Comparison of ENCODE assay signal across 18 cellular contexts in genomic region chr10:17731331-17731730, GRCh38. TPM values are rescaled to one million over a fixed set of nuclear protein-coding genes. Genes with fewer than 3 reads are reported as not detected.
DNase-seq lines count a peak whose midpoint lies in the region; ATAC-seq and TF ChIP-seq lines count a peak whose summit lies in the region.
"Had no signal": no experiment of that assay in that cellular context is flagged by ENCODE, and none has a peak within 500 bp of the region (broad histone marks: within the 10 kb centered on the region; RNA-seq: fewer than 3 reads in every experiment).

No MANE protein-coding gene starts in this region.

- TF ChIP-seq CTCF in heart right ventricle (IDR thresholded peaks at IDR 0.05) (no peak), colonic mucosa (IDR thresholded peaks at IDR 0.05) (no peak), neural progenitor cell (IDR thresholded peaks at IDR 0.05) (no peak)

- ATAC-seq in heart right ventricle (no peak), right cardiac atrium (no peak), left colon (peak; percentile 92), HG03378 (IDR thresholded peaks at IDR 0.05; ENCODE audit: unreplicated experiment) (no peak)

- H3K36me3 ChIP-seq in heart right ventricle (no peaks in the 10 kb centered on the region), colonic mucosa (no peaks in the 10 kb centered on the region), neural progenitor cell (no peaks in the 10 kb centered on the region), H7 (replicated peaks; ENCODE audit: control insufficient read depth, insufficient read depth, low read length) (no peaks in the 10 kb centered on the region)

- H3K27me3 Mint-ChIP-seq in neural progenitor cell (ENCODE audit: insufficient read depth, low read depth) = no peaks in the 10 kb centered on the region
- H3K27me3 Mint-ChIP-seq: CD4-positive, alpha-beta memory T cell had no signal

- no peaks in the 10 kb centered on the region for H3K79me2 ChIP-seq in neural progenitor cell (ENCODE audit: low read depth)

- peaks cover 0 to 30% (median 13%) of the 10 kb centered on the region in 9 donors for H3K4me1 ChIP-seq in heart right ventricle
- peaks cover 5% of the 10 kb centered on the region for H3K4me1 ChIP-seq in right cardiac atrium (ENCODE audit: control insufficient read depth, insufficient read depth, low read length)
- H3K4me1 ChIP-seq in colonic mucosa = peaks cover 3% of the 10 kb centered on the region
- no peaks in the 10 kb centered on the region for H3K4me1 ChIP-seq in neural progenitor cell

- no peak overlapping the region for H3K4me3 Mint-ChIP-seq in neural progenitor cell
- H3K4me3 Mint-ChIP-seq: CD4-positive, alpha-beta memory T cell had no signal

- no peak overlapping the region for H2AFZ ChIP-seq in neural progenitor cell (replicated peaks)

- H3K9me3 ChIP-seq in heart right ventricle (no peaks in the 10 kb centered on the region), right cardiac atrium (ENCODE audit: control insufficient read depth, low read length) (no peaks in the 10 kb centered on the region), colonic mucosa (no peaks in the 10 kb centered on the region), neural progenitor cell (ENCODE audit: low read depth) (no peaks in the 10 kb centered on the region)

- WGBS in heart right ventricle, 2 donors = 69 to 70% methylated on average over 3 of the region's 3 CpGs
- 63% methylated on average over 3 of the region's 3 CpGs for WGBS in right cardiac atrium

- H3K9ac ChIP-seq in colonic mucosa (ENCODE audit: low read depth in 2 of 2, low read length in 2 of 2) (peak overlapping the region in 1 of 2 donors; percentile 6), neural progenitor cell (no peak overlapping the region)

- no peaks in the 10 kb centered on the region for H3K9me3 Mint-ChIP-seq in neural progenitor cell
- H3K9me3 Mint-ChIP-seq: CD4-positive, alpha-beta memory T cell had no signal

- peaks cover 1% of the 10 kb centered on the region for H3K4me1 Mint-ChIP-seq in neural progenitor cell
- H3K4me1 Mint-ChIP-seq: CD4-positive, alpha-beta memory T cell had no signal

- peak overlapping the region; percentile 74 for H3K27ac Mint-ChIP-seq in neural progenitor cell

- H3F3A ChIP-seq in neural progenitor cell (ENCODE audit: low read depth) = no peaks in the 10 kb centered on the region

- H3K27me3 ChIP-seq in heart right ventricle (no peaks in the 10 kb centered on the region), right cardiac atrium (ENCODE audit: control insufficient read depth, insufficient read depth) (no peaks in the 10 kb centered on the region), colonic mucosa (no peaks in the 10 kb centered on the region), neural progenitor cell (no peaks in the 10 kb centered on the region), H7 (ENCODE audit: control insufficient read depth, insufficient read depth, low read length) (no peaks in the 10 kb centered on the region)

- H4K20me1 ChIP-seq in neural progenitor cell (ENCODE audit: low read depth) = no peaks in the 10 kb centered on the region

- H3K4me3 ChIP-seq in heart right ventricle = no peak overlapping the region
- no peak overlapping the region for H3K4me3 ChIP-seq in right cardiac atrium (ENCODE audit: low read length)
- no peak overlapping the region for H3K4me3 ChIP-seq in colonic mucosa
- no peak overlapping the region for H3K4me3 ChIP-seq in neural progenitor cell
- no peak overlapping the region for H3K4me3 ChIP-seq in H7 (ENCODE audit: insufficient read depth, low read depth, low read length)

- H3K4me2 ChIP-seq in neural progenitor cell = no peak overlapping the region

- intact Hi-C loops in heart right ventricle (cut with DNase I) (loop anchor here in 5 of 10 donors (10.0 kb wide), 2 partner anchors 483 to 503 kb away; no protein-coding TSS in a partner anchor), right cardiac atrium (cut with DNase I) (loop anchor here in 1 of 4 donors (10.0 kb wide), 1 partner anchor 117 kb away; the partner anchor contains the start of gene HACD1), colonic mucosa (cut with DNase I) (loop anchor here (10.0 kb wide), 1 partner anchor 483 kb away; no protein-coding TSS in a partner anchor), left colon (cut with DNase I, micrococcal nuclease) (no loop called here)

- DNase-seq in heart right ventricle (no peak), right cardiac atrium (no peak), colonic mucosa (no peak), left colon (no peak), neural progenitor cell (ENCODE audit: low spot score) (no peak), H7 (no peak), NCI-H748 (lab: John Stamatoyannopoulos, UW; ENCODE audit: unreplicated experiment) (no peak)
- DNase-seq: C1 segment of cervical spinal cord; Calu3; CD4-positive, alpha-beta memory T cell; COR-L47; DMS53; DMS79 treated with DMSO at 0.1 percent for 48 hours; GF-D8; GOT3; HCEC 1CT had no signal

- H3K27ac ChIP-seq in heart right ventricle (peak overlapping the region in 6 of 10 donors; percentile 14 to 87 (median 64)), right cardiac atrium (ENCODE audit: low read length) (no peak overlapping the region), colonic mucosa (peak overlapping the region; percentile 45), neural progenitor cell (no peak overlapping the region)

- H3K36me3 Mint-ChIP-seq in neural progenitor cell = no peaks in the 10 kb centered on the region
- H3K36me3 Mint-ChIP-seq: CD4-positive, alpha-beta memory T cell had no signal

RNA-seq across cellular contexts. Expression of gene TMEM236, which starts 20.7 kb away (rescaled TPM):
- 1 to 10 TPM in 2 of 10 donors, under 1 TPM in 7, not detected in 1; 0.08 to 2.5 (median 0.34) TPM for total RNA-seq in heart right ventricle
- polyA plus RNA-seq in heart right ventricle = under 1 TPM; 0.13 to 0.37 TPM
- 1 to 10 TPM in 1 of 4 donors, under 1 TPM in 3; 0.59 to 1.0 (median 0.73) TPM for total RNA-seq in right cardiac atrium
- 0.27 TPM for polyA plus RNA-seq in right cardiac atrium
- total RNA-seq in colonic mucosa = 10 to 100 TPM; 16.6 to 57.4 TPM
- total RNA-seq in left colon = 10 to 100 TPM; 53.0 to 59.6 TPM
- 0.06 TPM in 1 of 2 replicates, not detected in the other for total RNA-seq in neural progenitor cell (ENCODE audit: low replicate concordance)
- 0.03 and 0.15 TPM in 2 replicates for total RNA-seq in H7 (2014; rRNA removed; shearing (Covaris generic))
- total RNA-seq: G401 had no signal

Comparison
In these comparisons a context has a peak if more than half of its experiments do, and no peak if none do; other contexts are left out.
1. H3K27ac ChIP-seq: peak in heart right ventricle (6 of 10) and colonic mucosa (single experiment); none in right cardiac atrium (single experiment) and neural progenitor cell (single experiment).
2. RNA of gene TMEM236, which starts 20.7 kb away (total RNA-seq): 53.0 to 59.6 TPM in left colon and 16.6 to 57.4 TPM in colonic mucosa; 0.59 to 1.0 TPM in right cardiac atrium, 0.08 to 2.5 TPM in heart right ventricle, 0.03 to 0.15 TPM in H7 and 0.06 TPM in neural progenitor cell; every median in the first group is over 4 times any median in the second.